ENCODE assay signal across 8 cellular contexts in the genomic region with DNA sequence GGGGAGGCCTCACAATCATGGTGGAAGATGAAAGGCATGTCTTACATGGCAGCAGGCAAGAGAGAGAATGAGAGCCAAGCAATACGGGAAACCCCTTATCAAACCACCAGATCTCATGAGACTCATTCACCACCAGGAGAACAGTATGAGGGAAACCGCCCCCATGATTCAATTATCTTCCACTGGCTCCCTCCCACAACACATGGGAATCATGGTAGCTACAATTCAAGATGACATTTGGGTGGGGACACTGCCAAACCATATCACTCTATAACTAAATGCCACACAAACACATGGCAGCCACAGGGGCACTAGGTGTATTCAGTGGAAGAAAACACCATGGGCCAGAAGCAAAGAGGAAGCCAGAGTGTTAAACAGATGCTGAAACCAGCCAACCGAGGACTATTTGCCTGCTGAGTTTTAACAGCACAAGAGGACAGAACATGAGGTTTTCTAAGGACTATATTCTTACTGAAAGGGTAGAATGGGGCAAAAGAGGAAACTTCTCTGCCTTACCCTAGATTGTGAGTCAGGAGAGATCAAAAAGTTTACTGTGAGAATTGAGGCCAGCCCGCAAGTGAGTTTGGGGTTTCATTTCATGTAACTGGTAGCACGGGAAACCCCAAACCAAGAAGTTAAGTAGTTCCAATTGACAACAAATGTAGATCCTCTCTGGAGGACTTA. TPM values are rescaled to one million over a fixed set of nuclear protein-coding genes. Genes with fewer than 3 reads are reported as not detected.
A peak's percentile ranks its signal among the peaks of the same experiment; 100 is the strongest.
DNase-seq lines count a peak whose midpoint lies in the region; ATAC-seq and TF ChIP-seq lines count a peak whose summit lies in the region.

No MANE protein-coding gene starts in this region.

- no peaks in the 10 kb centered on the region for H3K4me1 ChIP-seq in uterus

- no peaks in the 10 kb centered on the region for H3K9me3 ChIP-seq in uterus

- TF ChIP-seq CTCF in uterus (IDR thresholded peaks at IDR 0.05), result no peak

- H3K27me3 ChIP-seq in uterus, result no peaks in the 10 kb centered on the region

- no peaks in the 10 kb centered on the region for H3K36me3 ChIP-seq in uterus

- ATAC-seq in GM19035 (IDR thresholded peaks at IDR 0.05; ENCODE audit: unreplicated experiment) (peak; percentile 90), HG03103 (IDR thresholded peaks at IDR 0.05; ENCODE audit: low read depth, unreplicated experiment) (peak; percentile 92), Right ventricle myocardium inferior (no peak)

- intact Hi-C loops in Right ventricle myocardium inferior (cut with DNase I) (no loop called here), uterus (cut with DNase I; ENCODE audit: low total_unique reads) (no loop called here)

- H3K27ac ChIP-seq in uterus, result no peak overlapping the region

- DNase-seq in activated CD4-positive, alpha-beta T cell treated with anti-CD3 and anti-CD28 coated beads, Interleukin-2, amount 50 U/mL, for 48 hours, result peak; percentile 61 to 71
- DNase-seq in stimulated activated CD4-positive, alpha-beta T cell treated with anti-CD3 and anti-CD28 coated beads, Interleukin-12 subunit alpha, Interleukin-12 subunit beta, amount 100 ng/mL, for 4 hours, result peak; percentile 30
- DNase-seq in Right ventricle myocardium inferior (ENCODE audit: missing footprints), result no peak
- no peak for DNase-seq in AG08396 (ENCODE audit: low spot score)
- no peak for DNase-seq in NK-92 (lab: John Stamatoyannopoulos, UW; ENCODE audit: unreplicated experiment)
- DNase-seq in uterus, result no peak

- TF ChIP-seq POLR2A in uterus (IDR thresholded peaks at IDR 0.05), result no peak

- no peak overlapping the region for H3K4me3 ChIP-seq in uterus

RNA-seq across cellular contexts. Expression of gene SIGLEC15, which starts 49.2 kb away (rescaled TPM):
- not detected for total RNA-seq in Right ventricle myocardium inferior
- 1 to 10 TPM in 1 of 4 donors, not detected in 3; 2.8 TPM for total RNA-seq in uterus

Comparison
In these comparisons a context has a peak if more than half of its experiments do, and no peak if none do; other contexts are left out.
1. DNase-seq: peak in activated CD4-positive, alpha-beta T cell treated with anti-CD3 and anti-CD28 coated beads, Interleukin-2, amount 50 U/mL, for 48 hours (2 of 2) and stimulated activated CD4-positive, alpha-beta T cell treated with anti-CD3 and anti-CD28 coated beads, Interleukin-12 subunit alpha, Interleukin-12 subunit beta, amount 100 ng/mL, for 4 hours (single experiment); none in Right ventricle myocardium inferior (single experiment), AG08396 (single experiment), NK-92 (single experiment) and uterus (0 of 2).